Comparison of ENCODE assay signal across 1 cellular context in the genomic region with DNA sequence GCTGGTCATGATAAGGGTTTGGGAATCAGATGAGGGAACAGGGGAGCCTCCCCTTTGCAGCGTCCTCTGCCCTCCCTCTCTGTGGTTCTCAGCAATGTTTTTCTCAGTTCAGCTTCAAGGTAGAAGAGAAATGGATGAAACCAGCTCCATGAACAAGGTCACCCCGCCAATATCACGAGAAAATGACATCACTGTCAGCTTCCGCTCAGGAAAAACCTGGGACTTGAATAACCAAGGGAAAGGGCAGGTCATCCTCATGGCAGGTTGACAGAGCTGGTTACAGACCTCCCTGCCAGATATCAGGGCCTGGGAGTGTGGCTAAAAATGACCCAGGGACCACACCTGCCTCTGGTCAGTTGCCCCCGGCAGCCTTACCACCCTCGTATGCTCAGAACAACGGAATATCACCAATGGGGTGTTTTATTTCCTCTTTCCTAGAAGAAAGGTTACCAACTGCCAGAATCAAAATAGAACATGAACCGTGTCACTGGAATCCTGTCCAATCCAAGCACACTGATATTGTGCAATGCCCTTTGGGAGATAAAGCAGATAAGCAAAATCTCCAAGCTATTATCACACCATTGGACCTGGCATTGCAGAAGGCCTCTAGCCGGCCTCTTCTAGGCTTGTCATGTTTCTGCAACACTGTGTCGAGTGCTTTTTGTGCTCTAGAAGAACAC.
A peak's percentile ranks its signal among the peaks of the same experiment; 100 is the strongest.
TF ChIP-seq lines count a peak whose summit lies in the region.

No MANE protein-coding gene starts in this region.

TF ChIP-seq in K562, 482 proteins besides CTCF, POLR2A, EP300 and RAD21 (continued from another document and continues in another):
- TF ChIP-seq AFF4 (CRISPR knock-in tag; IDR thresholded peaks at IDR 0.05) (0 out of 2 replicates have a peak, but pooled peaks have one; percentile 26), SMARCB1 (IDR thresholded peaks at IDR 0.05; ENCODE audit: insufficient read length, low read depth) (no peak), TAL1 (IDR thresholded peaks at IDR 0.05) (peak; percentile 6; the same call in 1 of the 2 replicates), ZNF589 (CRISPR knock-in tag; IDR thresholded peaks at IDR 0.05; ENCODE audit: low read depth) (peak; percentile 92), FOSL1 (tag; conservative IDR thresholded peaks at IDR 0.05) (0 out of 2 replicates have a peak, but pooled peaks have one; percentile 39), ZNF407 (IDR thresholded peaks at IDR 0.05; ENCODE audit: low read depth) (no peak), BHLHE40 (IDR thresholded peaks at IDR 0.05; ENCODE audit: low read length) (0 out of 2 replicates have a peak, but pooled peaks have one; percentile 10), IFI16 (CRISPR knock-in tag; IDR thresholded peaks at IDR 0.05) (no peak), ZNF408 (CRISPR knock-in tag; IDR thresholded peaks at IDR 0.05; ENCODE audit: low read depth) (no peak), NBN (IDR thresholded peaks at IDR 0.05; ENCODE audit: low read depth) (no peak; the same call in 1 of the 2 replicates), STAT5A (IDR thresholded peaks at IDR 0.05; ENCODE audit: borderline replicate concordance, low read length) (peak; percentile 66), NR4A1 (CRISPR knock-in tag; IDR thresholded peaks at IDR 0.05) (no peak), NR4A1 (tag; IDR thresholded peaks at IDR 0.05) (peak; percentile 92), RERE (CRISPR knock-in tag; IDR thresholded peaks at IDR 0.05; ENCODE audit: borderline replicate concordance) (no peak), NCOA2 (IDR thresholded peaks at IDR 0.05; ENCODE audit: partially characterized antibody in 2 of 2) (no peak), BCL6 (CRISPR knock-in tag; IDR thresholded peaks at IDR 0.05) (no peak), SMAD4 (CRISPR knock-in tag; conservative IDR thresholded peaks at IDR 0.05) (peak; percentile 83), FOXJ3 (CRISPR knock-in tag; IDR thresholded peaks at IDR 0.05) (no peak), ERF (CRISPR knock-in tag; IDR thresholded peaks at IDR 0.05) (no peak; the same call in 1 of the 2 replicates), ZNF699 (CRISPR knock-in tag; IDR thresholded peaks at IDR 0.05; ENCODE audit: insufficient replicate concordance) (no peak), HLTF (IDR thresholded peaks at IDR 0.05) (no peak), RBM34 (IDR thresholded peaks at IDR 0.05; ENCODE audit: borderline replicate concordance, insufficient read depth, low read length) (no peak), KLF10 (CRISPR knock-in tag; IDR thresholded peaks at IDR 0.05) (no peak), EWSR1 (IDR thresholded peaks at IDR 0.05; ENCODE audit: borderline replicate concordance, low read depth, partially characterized antibody) (no peak), CBX8 (IDR thresholded peaks at IDR 0.05; ENCODE audit: borderline replicate concordance, extremely low read depth, low read depth, low read length, poor library complexity, severe bottlenecking) (no peak), TCFL5 (CRISPR knock-in tag; conservative IDR thresholded peaks at IDR 0.05) (no peak)
- TF ChIP-seq, protein P1, sequence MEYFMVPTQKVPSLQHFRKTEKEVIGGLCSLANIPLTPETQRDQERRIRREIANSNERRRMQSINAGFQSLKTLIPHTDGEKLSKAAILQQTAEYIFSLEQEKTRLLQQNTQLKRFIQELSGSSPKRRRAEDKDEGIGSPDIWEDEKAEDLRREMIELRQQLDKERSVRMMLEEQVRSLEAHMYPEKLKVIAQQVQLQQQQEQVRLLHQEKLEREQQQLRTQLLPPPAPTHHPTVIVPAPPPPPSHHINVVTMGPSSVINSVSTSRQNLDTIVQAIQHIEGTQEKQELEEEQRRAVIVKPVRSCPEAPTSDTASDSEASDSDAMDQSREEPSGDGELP (CRISPR knock-in tag; IDR thresholded peaks at IDR 0.05; ENCODE audit: borderline replicate concordance) = peak; percentile 12; the same call in 1 of the 2 replicates
- TF ChIP-seq, protein P2, sequence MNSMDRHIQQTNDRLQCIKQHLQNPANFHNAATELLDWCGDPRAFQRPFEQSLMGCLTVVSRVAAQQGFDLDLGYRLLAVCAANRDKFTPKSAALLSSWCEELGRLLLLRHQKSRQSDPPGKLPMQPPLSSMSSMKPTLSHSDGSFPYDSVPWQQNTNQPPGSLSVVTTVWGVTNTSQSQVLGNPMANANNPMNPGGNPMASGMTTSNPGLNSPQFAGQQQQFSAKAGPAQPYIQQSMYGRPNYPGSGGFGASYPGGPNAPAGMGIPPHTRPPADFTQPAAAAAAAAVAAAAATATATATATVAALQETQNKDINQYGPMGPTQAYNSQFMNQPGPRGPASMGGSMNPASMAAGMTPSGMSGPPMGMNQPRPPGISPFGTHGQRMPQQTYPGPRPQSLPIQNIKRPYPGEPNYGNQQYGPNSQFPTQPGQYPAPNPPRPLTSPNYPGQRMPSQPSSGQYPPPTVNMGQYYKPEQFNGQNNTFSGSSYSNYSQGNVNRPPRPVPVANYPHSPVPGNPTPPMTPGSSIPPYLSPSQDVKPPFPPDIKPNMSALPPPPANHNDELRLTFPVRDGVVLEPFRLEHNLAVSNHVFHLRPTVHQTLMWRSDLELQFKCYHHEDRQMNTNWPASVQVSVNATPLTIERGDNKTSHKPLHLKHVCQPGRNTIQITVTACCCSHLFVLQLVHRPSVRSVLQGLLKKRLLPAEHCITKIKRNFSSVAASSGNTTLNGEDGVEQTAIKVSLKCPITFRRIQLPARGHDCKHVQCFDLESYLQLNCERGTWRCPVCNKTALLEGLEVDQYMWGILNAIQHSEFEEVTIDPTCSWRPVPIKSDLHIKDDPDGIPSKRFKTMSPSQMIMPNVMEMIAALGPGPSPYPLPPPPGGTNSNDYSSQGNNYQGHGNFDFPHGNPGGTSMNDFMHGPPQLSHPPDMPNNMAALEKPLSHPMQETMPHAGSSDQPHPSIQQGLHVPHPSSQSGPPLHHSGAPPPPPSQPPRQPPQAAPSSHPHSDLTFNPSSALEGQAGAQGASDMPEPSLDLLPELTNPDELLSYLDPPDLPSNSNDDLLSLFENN (IDR thresholded peaks at IDR 0.05; ENCODE audit: low read depth in 2 of 2, low read length in 2 of 2) = no peak
- TF ChIP-seq, protein P3, sequence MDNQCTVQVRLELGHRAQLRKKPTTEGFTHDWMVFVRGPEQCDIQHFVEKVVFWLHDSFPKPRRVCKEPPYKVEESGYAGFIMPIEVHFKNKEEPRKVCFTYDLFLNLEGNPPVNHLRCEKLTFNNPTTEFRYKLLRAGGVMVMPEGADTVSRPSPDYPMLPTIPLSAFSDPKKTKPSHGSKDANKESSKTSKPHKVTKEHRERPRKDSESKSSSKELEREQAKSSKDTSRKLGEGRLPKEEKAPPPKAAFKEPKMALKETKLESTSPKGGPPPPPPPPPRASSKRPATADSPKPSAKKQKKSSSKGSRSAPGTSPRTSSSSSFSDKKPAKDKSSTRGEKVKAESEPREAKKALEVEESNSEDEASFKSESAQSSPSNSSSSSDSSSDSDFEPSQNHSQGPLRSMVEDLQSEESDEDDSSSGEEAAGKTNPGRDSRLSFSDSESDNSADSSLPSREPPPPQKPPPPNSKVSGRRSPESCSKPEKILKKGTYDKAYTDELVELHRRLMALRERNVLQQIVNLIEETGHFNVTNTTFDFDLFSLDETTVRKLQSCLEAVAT (IDR thresholded peaks at IDR 0.05) = no peak
